In the genomic region with DNA sequence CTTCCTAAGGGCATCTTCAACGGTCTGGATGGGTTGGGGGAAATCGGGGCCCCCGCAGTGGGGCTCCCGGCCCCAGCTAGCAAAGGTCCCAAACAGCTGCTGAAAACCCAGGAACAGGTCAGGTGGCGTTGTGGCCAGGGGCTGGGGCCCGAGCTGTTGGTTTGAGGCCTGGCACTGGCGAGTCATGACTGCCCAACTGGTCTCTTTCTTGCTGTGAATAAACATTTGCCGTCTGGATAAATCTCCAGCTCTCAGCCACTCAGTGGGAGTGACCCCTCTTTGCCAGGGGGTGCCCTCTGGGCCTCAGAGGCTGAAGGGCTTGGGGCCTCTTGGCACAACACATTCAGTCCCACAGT, we compare ENCODE assay signal across 17 cellular contexts. TPM values are rescaled to one million over a fixed set of nuclear protein-coding genes. Genes with fewer than 3 reads are reported as not detected.
A peak's percentile ranks its signal among the peaks of the same experiment; 100 is the strongest.
DNase-seq lines count a peak whose midpoint lies in the region; FAIRE-seq and TF ChIP-seq lines count a peak whose summit lies in the region.
"Had no signal": no experiment of that assay in that cellular context is flagged by ENCODE, and none has a peak within 500 bp of the region (broad histone marks: within the 10 kb centered on the region; RNA-seq: fewer than 3 reads in every experiment).

No MANE protein-coding gene starts in this region.

- no peak overlapping the region for H2BK12ac ChIP-seq in neuronal stem cell (ENCODE audit: low read length)

- no peaks in the 10 kb centered on the region for H3K36me3 Mint-ChIP-seq in endodermal cell (ENCODE audit: low read depth)
- H3K36me3 Mint-ChIP-seq: CD4-positive, alpha-beta memory T cell had no signal

- WGBS in endodermal cell (ENCODE audit: insufficient coverage in 1 of 2, insufficient read length in 1 of 2), 2 experiments = 85 to 86% methylated on average over 7 to 8 of the region's 8 CpGs
- WGBS in neuronal stem cell (ENCODE audit: extremely low coverage in 2 of 2, insufficient read length in 2 of 2, insufficient replicate concordance in 1 of 2), 2 donors = no CpG with 5 or more reads among the region's 8 CpGs

- peak overlapping the region; percentile 75 for H3K14ac ChIP-seq in neuronal stem cell (ENCODE audit: low read length)

- no peak overlapping the region for H3K4ac ChIP-seq in neuronal stem cell (ENCODE audit: low read length)

- H3K4me2 ChIP-seq in BLaER1 (peak overlapping the region; percentile 60), neuronal stem cell (ENCODE audit: insufficient read depth, low read length, poor library complexity, severe bottlenecking) (no peak overlapping the region)
- H3K4me2 ChIP-seq: A549 had no signal

- no peak overlapping the region for H2AK5ac ChIP-seq in neuronal stem cell (ENCODE audit: low read depth, low read length)

- H3K23ac ChIP-seq in neuronal stem cell (ENCODE audit: low read depth, low read length, poor library complexity) = no peak overlapping the region

- no peaks in the 10 kb centered on the region for H3K36me3 ChIP-seq in BLaER1
- H3K36me3 ChIP-seq in endodermal cell (ENCODE audit: control insufficient read depth, insufficient read depth, low read length) = no peaks in the 10 kb centered on the region
- H3K36me3 ChIP-seq in neuronal stem cell (replicated peaks in 1 of 2; ENCODE audit: control insufficient read depth in 2 of 2, insufficient read depth in 2 of 2, low read length in 2 of 2) = no peaks in the 10 kb centered on the region
- H3K36me3 ChIP-seq: SJCRH30 had no signal

- peaks cover 26% of the 10 kb centered on the region for H3K4me1 Mint-ChIP-seq in endodermal cell

- TF ChIP-seq CTCF in endodermal cell (conservative IDR thresholded peaks at IDR 0.05) = no peak

- peak overlapping the region; percentile 70 for H3K18ac ChIP-seq in neuronal stem cell (ENCODE audit: low read length)

- peaks cover 63% of the 10 kb centered on the region for H3K4me1 ChIP-seq in BLaER1
- peaks cover 10% of the 10 kb centered on the region for H3K4me1 ChIP-seq in endodermal cell (ENCODE audit: control insufficient read depth, insufficient read depth, low read length)
- peaks cover 16 to 21% of the 10 kb centered on the region in 2 donors for H3K4me1 ChIP-seq in neuronal stem cell (ENCODE audit: control insufficient read depth in 2 of 2, insufficient read depth in 1 of 2, low read depth in 1 of 2, low read length in 2 of 2)

- no peaks in the 10 kb centered on the region for H3K9me3 ChIP-seq in BLaER1
- H3K9me3 ChIP-seq in endodermal cell (ENCODE audit: control insufficient read depth, low read length) = no peaks in the 10 kb centered on the region
- no peaks in the 10 kb centered on the region for H3K9me3 ChIP-seq in neuronal stem cell (replicated peaks in 1 of 2; ENCODE audit: control insufficient read depth in 2 of 2, insufficient read depth in 1 of 2, low read depth in 1 of 2, low read length in 2 of 2)
- H3K9me3 ChIP-seq: A549, SJCRH30 had no signal

- H3K4me3 ChIP-seq in BLaER1 (no peak overlapping the region), endodermal cell (ENCODE audit: low read length) (no peak overlapping the region), neuronal stem cell (ENCODE audit: low read length in 2 of 2) (no peak overlapping the region)
- H3K4me3 ChIP-seq: A549, SJCRH30 had no signal

- FAIRE-seq in RCC 7860 (lab: Jason Lieb, UNC) = no peak
- FAIRE-seq: A549 had no signal

- H2BK15ac ChIP-seq in neuronal stem cell (ENCODE audit: low read length) = peak overlapping the region; percentile 27

- H2AFZ ChIP-seq in neuronal stem cell (ENCODE audit: low read length) = no peak overlapping the region

- no peak overlapping the region for H2BK120ac ChIP-seq in neuronal stem cell (ENCODE audit: low read depth, low read length)

- no peak overlapping the region for H3K9ac ChIP-seq in BLaER1
- H3K9ac ChIP-seq in endodermal cell (ENCODE audit: extremely low read depth, low read length, poor library complexity, severe bottlenecking) = no peak overlapping the region
- H3K9ac ChIP-seq in neuronal stem cell (ENCODE audit: low read depth, low read length, poor library complexity) = no peak overlapping the region

- peaks cover 6% of the 10 kb centered on the region; the same call in 1 of the 2 replicates for H4K20me1 ChIP-seq in BLaER1

- peak; percentile 52 for DNase-seq in LHCN-M2 (ENCODE audit: low read depth)
- no peak for DNase-seq in endodermal cell
- DNase-seq in neuronal stem cell (ENCODE audit: low spot score) = no peak
- no peak for DNase-seq in GM19238 (ENCODE audit: insufficient read length, low spot score)
- no peak for DNase-seq in NCI-H1930 (lab: John Stamatoyannopoulos, UW)
- DNase-seq in COLO668 (lab: John Stamatoyannopoulos, UW; ENCODE audit: unreplicated experiment) = no peak
- DNase-seq in RCC 7860 (ENCODE audit: low spot score) = no peak
- DNase-seq: GF-D8, GOT3, HFFc6, Karpas-422, NCI-H2171 treated with DMSO at 0.1 percent for 48 hours, NCI-H510A had no signal

- no peaks in the 10 kb centered on the region for H3K27me3 ChIP-seq in BLaER1
- no peaks in the 10 kb centered on the region for H3K27me3 ChIP-seq in endodermal cell (ENCODE audit: control insufficient read depth, insufficient read depth, low read length, poor library complexity, severe bottlenecking)
- no peaks in the 10 kb centered on the region for H3K27me3 ChIP-seq in neuronal stem cell (ENCODE audit: control insufficient read depth in 3 of 3, insufficient read depth in 3 of 3, low read depth in 1 of 3, low read length in 3 of 3)
- H3K27me3 ChIP-seq: SJCRH30 had no signal

- H4K91ac ChIP-seq in neuronal stem cell (ENCODE audit: low read depth, low read length, poor library complexity) = no peak overlapping the region

- no peak overlapping the region for H3K4me3 Mint-ChIP-seq in endodermal cell
- H3K4me3 Mint-ChIP-seq: CD4-positive, alpha-beta memory T cell; HFFc6 had no signal

- peaks cover 2% of the 10 kb centered on the region for H3K79me1 ChIP-seq in neuronal stem cell (ENCODE audit: low read depth, low read length)

- H2BK5ac ChIP-seq in neuronal stem cell (ENCODE audit: low read length) = no peak overlapping the region

- H3K9me3 Mint-ChIP-seq in endodermal cell = no peaks in the 10 kb centered on the region
- H3K9me3 Mint-ChIP-seq: CD4-positive, alpha-beta memory T cell; HFFc6 had no signal

- no peak overlapping the region for H3K27ac ChIP-seq in BLaER1
- H3K27ac ChIP-seq in endodermal cell (ENCODE audit: low read depth, low read length) = no peak overlapping the region
- H3K27ac ChIP-seq in neuronal stem cell (replicated peaks; ENCODE audit: low read length) = no peak overlapping the region
- H3K27ac ChIP-seq: A549, SJCRH30 had no signal

- no peak overlapping the region for H4K8ac ChIP-seq in neuronal stem cell (ENCODE audit: low read depth, low read length)

- H3K27me3 Mint-ChIP-seq in endodermal cell (ENCODE audit: insufficient read depth) = no peaks in the 10 kb centered on the region
- H3K27me3 Mint-ChIP-seq: CD4-positive, alpha-beta memory T cell had no signal

- H3K27ac Mint-ChIP-seq in endodermal cell = peak overlapping the region; percentile 60
- H3K27ac Mint-ChIP-seq: HFFc6 had no signal

RNA-seq across cellular contexts. Expression of a gene that starts 6.8 kb away (rescaled TPM):
- total RNA-seq in LHCN-M2 (2014; rRNA removed) (23.4 and 43.4 TPM in 2 replicates), endodermal cell (100 to 1,000 TPM; 234 to 263 TPM)
- polyA plus RNA-seq in LHCN-M2 (2012) = 8.6 TPM
- 114 TPM for polyA plus RNA-seq in endodermal cell (2013, experiment 1 of 2)
- polyA plus RNA-seq in endodermal cell (2013, experiment 2 of 2) = 95.7 TPM
- 113 TPM for polyA plus RNA-seq in neuronal stem cell (2013, experiment 1 of 2)
- polyA plus RNA-seq in neuronal stem cell (2013, experiment 2 of 2) = 111 TPM

RNA-seq across cellular contexts. Expression of a gene that starts 10.1 kb away (rescaled TPM):
- not detected in 2 replicates for total RNA-seq in LHCN-M2 (2014; rRNA removed)
- not detected for polyA plus RNA-seq in LHCN-M2 (2012)
- total RNA-seq in endodermal cell = not detected
- not detected for polyA plus RNA-seq in endodermal cell (2013, experiment 1 of 2)
- not detected for polyA plus RNA-seq in endodermal cell (2013, experiment 2 of 2)
- 0.03 TPM for polyA plus RNA-seq in neuronal stem cell (2013, experiment 1 of 2)
- not detected for polyA plus RNA-seq in neuronal stem cell (2013, experiment 2 of 2)
- total RNA-seq: CD4-positive, alpha-beta memory T cell; HFFc6; SJCRH30 had no signal
- polyA plus RNA-seq: A549; CD4-positive, alpha-beta memory T cell had no signal
